Comparison of ENCODE assay signal across 8 cellular contexts in the genomic region with DNA sequence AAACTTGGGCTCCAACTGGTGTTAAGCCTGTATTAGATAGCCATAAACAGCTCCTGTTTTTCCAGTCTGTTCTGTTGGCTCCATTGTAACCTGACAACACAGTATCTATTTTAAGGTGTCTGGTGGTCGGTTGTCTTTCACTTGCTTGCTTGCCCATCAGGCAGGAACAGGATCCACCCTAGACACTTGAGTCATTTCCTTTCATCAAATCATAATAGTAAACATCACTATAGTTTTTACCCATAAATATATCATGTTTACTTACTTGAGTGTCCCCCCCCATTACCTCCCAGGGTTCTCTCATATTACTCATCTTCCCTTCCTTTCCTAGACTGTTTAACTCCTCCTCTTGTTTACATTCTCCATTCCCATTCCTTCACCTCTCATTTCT. TPM values are rescaled to one million over a fixed set of nuclear protein-coding genes. Genes with fewer than 3 reads are reported as not detected.
DNase-seq lines count a peak whose midpoint lies in the region; TF ChIP-seq lines count a peak whose summit lies in the region.

No MANE protein-coding gene starts in this region.

- CTCF ChIA-PET in activated naive CD4-positive, alpha-beta T cell treated with anti-CD3 and anti-CD28 coated beads for 36 hours (lab: Charles Lee): no interaction called here
- CTCF ChIA-PET in activated CD4-positive, alpha-beta memory T cell treated with anti-CD3 and anti-CD28 coated beads for 36 hours (lab: Charles Lee): interaction anchor here (0.6 kb wide), 1 partner anchor 26 kb away, joined by 3 read pairs; no protein-coding TSS in a partner anchor

- no peak for TF ChIP-seq EP300 in tibial nerve (IDR thresholded peaks at IDR 0.05)

- no peak overlapping the region for H3K4me3 ChIP-seq in hepatocyte
- H3K4me3 ChIP-seq in tibial nerve: no peak overlapping the region

- H3K4me2 ChIP-seq in hepatocyte: peak overlapping the region; percentile 82

- peaks cover 64% of the 10 kb centered on the region for H3K4me1 Mint-ChIP-seq in activated naive CD4-positive, alpha-beta T cell treated with anti-CD3 and anti-CD28 coated beads for 36 hours (ENCODE audit: low read depth)
- peaks cover 52% of the 10 kb centered on the region for H3K4me1 Mint-ChIP-seq in activated CD4-positive, alpha-beta memory T cell treated with anti-CD3 and anti-CD28 coated beads for 36 hours (ENCODE audit: low read depth)

- POLR2A ChIA-PET in activated CD4-positive, alpha-beta memory T cell treated with anti-CD3 and anti-CD28 coated beads for 36 hours (lab: Charles Lee): no interaction called here

- no peak overlapping the region for H3K4me3 Mint-ChIP-seq in activated naive CD4-positive, alpha-beta T cell treated with anti-CD3 and anti-CD28 coated beads for 36 hours
- no peak overlapping the region for H3K4me3 Mint-ChIP-seq in activated CD4-positive, alpha-beta memory T cell treated with anti-CD3 and anti-CD28 coated beads for 36 hours

- H3K9me3 ChIP-seq in hepatocyte (ENCODE audit: low read depth) (no peaks in the 10 kb centered on the region), tibial nerve (no peaks in the 10 kb centered on the region)

- no peak for TF ChIP-seq CTCF in hepatocyte (IDR thresholded peaks at IDR 0.05; ENCODE audit: poor library complexity)
- TF ChIP-seq CTCF in tibial nerve (IDR thresholded peaks at IDR 0.05): no peak

- H3K27ac Mint-ChIP-seq in activated naive CD4-positive, alpha-beta T cell treated with anti-CD3 and anti-CD28 coated beads for 36 hours: peak overlapping the region; percentile 47
- peak overlapping the region; percentile 59 for H3K27ac Mint-ChIP-seq in activated CD4-positive, alpha-beta memory T cell treated with anti-CD3 and anti-CD28 coated beads for 36 hours

- H4K20me1 ChIP-seq in hepatocyte (ENCODE audit: insufficient read depth, poor library complexity, severe bottlenecking): peaks cover 26% of the 10 kb centered on the region

- no peak overlapping the region for H2AFZ ChIP-seq in hepatocyte

- peaks cover 41% of the 10 kb centered on the region for H3K4me1 ChIP-seq in hepatocyte (ENCODE audit: insufficient read depth)
- peaks cover 0 to 76% (median 41%) of the 10 kb centered on the region in 4 donors for H3K4me1 ChIP-seq in tibial nerve

- H3K27me3 ChIP-seq in hepatocyte: no peaks in the 10 kb centered on the region
- no peaks in the 10 kb centered on the region for H3K27me3 ChIP-seq in tibial nerve

- H3K9me2 ChIP-seq in hepatocyte (replicated peaks; ENCODE audit: insufficient read depth): no peaks in the 10 kb centered on the region

- 48% methylated on average over 1 of the region's 1 CpG for WGBS in hepatocyte (ENCODE audit: low lambda C conversion rate, missing lambda C conversion rate)
- WGBS in tibial nerve, 2 donors: 43% methylated on average over 1 of the region's 1 CpG

- H3K27me3 Mint-ChIP-seq in activated naive CD4-positive, alpha-beta T cell treated with anti-CD3 and anti-CD28 coated beads for 36 hours (ENCODE audit: low read depth): no peaks in the 10 kb centered on the region
- no peaks in the 10 kb centered on the region for H3K27me3 Mint-ChIP-seq in activated CD4-positive, alpha-beta memory T cell treated with anti-CD3 and anti-CD28 coated beads for 36 hours

- H3K36me3 ChIP-seq in hepatocyte (replicated peaks; ENCODE audit: insufficient read depth, low read depth): no peaks in the 10 kb centered on the region
- H3K36me3 ChIP-seq in tibial nerve: no peaks in the 10 kb centered on the region

- intact Hi-C loops in activated naive CD4-positive, alpha-beta T cell treated with anti-CD3 and anti-CD28 coated beads for 36 hours (cut with micrococcal nuclease): no loop called here
- intact Hi-C loops in activated CD4-positive, alpha-beta memory T cell treated with anti-CD3 and anti-CD28 coated beads for 36 hours (cut with micrococcal nuclease): no loop called here

- H3K27ac ChIP-seq in hepatocyte: peak overlapping the region; percentile 99
- H3K27ac ChIP-seq in tibial nerve: peak overlapping the region; percentile 92 to 99 (median 97)

- H3K79me2 ChIP-seq in hepatocyte: peaks cover 71% of the 10 kb centered on the region

- TF ChIP-seq POLR2A in tibial nerve (IDR thresholded peaks at IDR 0.05): no peak

- no peak for DNase-seq in activated naive CD4-positive, alpha-beta T cell treated with anti-CD3 and anti-CD28 coated beads for 36 hours
- DNase-seq in activated naive CD4-positive, alpha-beta T cell (lab: John Stamatoyannopoulos, UW): no peak
- no peak for DNase-seq in activated CD4-positive, alpha-beta memory T cell treated with anti-CD3 and anti-CD28 coated beads for 36 hours
- DNase-seq in hepatocyte (ENCODE audit: low spot score) (no peak), tibial nerve (ENCODE audit: low spot score in 2 of 2) (no peak), COLO829 (ENCODE audit: low spot score) (no peak), medulla oblongata (ENCODE audit: extremely low spot score) (no peak), HUDEP-2 (lab: John Stamatoyannopoulos, UW; ENCODE audit: unreplicated experiment in 76 of 76) (no peak)

- peaks cover 5% of the 10 kb centered on the region for H3K36me3 Mint-ChIP-seq in activated naive CD4-positive, alpha-beta T cell treated with anti-CD3 and anti-CD28 coated beads for 36 hours (ENCODE audit: low read depth)
- peaks cover 10% of the 10 kb centered on the region for H3K36me3 Mint-ChIP-seq in activated CD4-positive, alpha-beta memory T cell treated with anti-CD3 and anti-CD28 coated beads for 36 hours

- H3K9me3 Mint-ChIP-seq in activated naive CD4-positive, alpha-beta T cell treated with anti-CD3 and anti-CD28 coated beads for 36 hours: no peaks in the 10 kb centered on the region
- H3K9me3 Mint-ChIP-seq in activated CD4-positive, alpha-beta memory T cell treated with anti-CD3 and anti-CD28 coated beads for 36 hours: no peaks in the 10 kb centered on the region

RNA-seq across cellular contexts. Expression of a gene that starts 2.9 kb away (rescaled TPM):
- total RNA-seq in activated naive CD4-positive, alpha-beta T cell treated with anti-CD3 and anti-CD28 coated beads for 36 hours: 10 to 100 TPM; 19.6 to 20.7 TPM
- total RNA-seq in activated CD4-positive, alpha-beta memory T cell treated with anti-CD3 and anti-CD28 coated beads for 36 hours: 10 to 100 TPM; 26.3 to 28.2 TPM
- 27.4 and 40.1 TPM in 2 replicates for total RNA-seq in hepatocyte
- polyA plus RNA-seq in hepatocyte: 5.6 and 7.5 TPM in 2 replicates
- 10 to 100 TPM; 41.7 to 79.8 (median 61.8) TPM for total RNA-seq in tibial nerve

RNA-seq across cellular contexts. Expression of a gene that starts 35.3 kb away (rescaled TPM):
- 10 to 100 TPM; 15.9 to 16.2 TPM for total RNA-seq in activated naive CD4-positive, alpha-beta T cell treated with anti-CD3 and anti-CD28 coated beads for 36 hours
- 10 to 100 TPM; 13.9 to 15.2 TPM for total RNA-seq in activated CD4-positive, alpha-beta memory T cell treated with anti-CD3 and anti-CD28 coated beads for 36 hours
- 42.9 and 49.9 TPM in 2 replicates for total RNA-seq in hepatocyte
- polyA plus RNA-seq in hepatocyte: 19.1 and 28.7 TPM in 2 replicates
- total RNA-seq in tibial nerve: not detected

Comparison
In these comparisons a context has a peak if more than half of its experiments do, and no peak if none do; other contexts are left out.
1. RNA of a gene that starts 35.3 kb away (total RNA-seq): 42.9 to 49.9 TPM in hepatocyte, 15.9 to 16.2 TPM in activated naive CD4-positive, alpha-beta T cell treated with anti-CD3 and anti-CD28 coated beads for 36 hours and 13.9 to 15.2 TPM in activated CD4-positive, alpha-beta memory T cell treated with anti-CD3 and anti-CD28 coated beads for 36 hours; not detected in tibial nerve; every median in the first group is over 10 times any median in the second.